8 cellular contexts compared by ENCODE assay signal in genomic region chr17:81910840-81911276, GRCh38. TPM values are rescaled to one million over a fixed set of nuclear protein-coding genes. Genes with fewer than 3 reads are reported as not detected.
DNase-seq lines count a peak whose midpoint lies in the region; ATAC-seq, FAIRE-seq and TF ChIP-seq lines count a peak whose summit lies in the region.

No MANE protein-coding gene starts in this region.

- H3K4me1 Mint-ChIP-seq in activated naive CD4-positive, alpha-beta T cell treated with anti-CD3 and anti-CD28 coated beads, Interleukin-2, amount 50 U/mL, for 24 hours, result peaks cover 8% of the 10 kb centered on the region

- no peaks in the 10 kb centered on the region for H3K27me3 Mint-ChIP-seq in activated naive CD4-positive, alpha-beta T cell treated with anti-CD3 and anti-CD28 coated beads, Interleukin-2, amount 50 U/mL, for 24 hours

- H3K9me3 ChIP-seq in WERI-Rb-1 (ENCODE audit: severe bottlenecking) (no peaks in the 10 kb centered on the region), small intestine (ENCODE audit: control insufficient read depth, low read depth) (no peaks in the 10 kb centered on the region)

- DNase-seq in activated naive CD4-positive, alpha-beta T cell (lab: John Stamatoyannopoulos, UW), result no peak
- DNase-seq in WERI-Rb-1, result no peak
- DNase-seq in hepatic stellate cell (ENCODE audit: low spot score), result peak; percentile 64
- no peak for DNase-seq in small intestine
- DNase-seq in urothelium cell line (ENCODE audit: low spot score), result no peak

- H3K27ac Mint-ChIP-seq in activated naive CD4-positive, alpha-beta T cell treated with anti-CD3 and anti-CD28 coated beads, Interleukin-2, amount 50 U/mL, for 24 hours, result no peak overlapping the region

- H3K4me3 ChIP-seq in WERI-Rb-1 (ENCODE audit: low read depth, low read length), result peak overlapping the region; percentile 62
- H3K4me3 ChIP-seq in small intestine (ENCODE audit: low read depth in 1 of 2, low read length in 2 of 2), result peak overlapping the region; percentile 82 to 98

- peaks cover 0 to 2% of the 10 kb centered on the region in 2 donors for H3K4me1 ChIP-seq in small intestine (ENCODE audit: control insufficient read depth in 2 of 2, insufficient read depth in 1 of 2, low read depth in 1 of 2, low read length in 1 of 2)

- H3K9me3 Mint-ChIP-seq in activated naive CD4-positive, alpha-beta T cell treated with anti-CD3 and anti-CD28 coated beads, Interleukin-2, amount 50 U/mL, for 24 hours, result no peaks in the 10 kb centered on the region

- H3K27me3 ChIP-seq in WERI-Rb-1 (ENCODE audit: insufficient read depth, low read depth, severe bottlenecking) (no peaks in the 10 kb centered on the region), small intestine (ENCODE audit: control insufficient read depth in 2 of 2, insufficient read depth in 2 of 2, low read length in 2 of 2) (no peaks in the 10 kb centered on the region)

- peaks cover 7% of the 10 kb centered on the region for H3K36me3 Mint-ChIP-seq in activated naive CD4-positive, alpha-beta T cell treated with anti-CD3 and anti-CD28 coated beads, Interleukin-2, amount 50 U/mL, for 24 hours

- peaks cover 70% of the 10 kb centered on the region for H3K36me3 ChIP-seq in WERI-Rb-1
- H3K36me3 ChIP-seq in small intestine (ENCODE audit: control insufficient read depth in 2 of 2, insufficient read depth in 2 of 2, low read length in 2 of 2), result peaks cover 7 to 37% of the 10 kb centered on the region in 2 donors

- FAIRE-seq in small intestine (lab: Jason Lieb, UNC) (no peak), urothelium cell line (lab: Jason Lieb, UNC) (no peak)

- H3K27ac ChIP-seq in WERI-Rb-1 (peak overlapping the region; percentile 39), small intestine (ENCODE audit: low read depth in 1 of 2, low read length in 1 of 2) (peak overlapping the region; percentile 92 to 98)

- ATAC-seq in HG02973 (IDR thresholded peaks at IDR 0.05; ENCODE audit: unreplicated experiment) (peak; percentile 16), HG03457 (IDR thresholded peaks at IDR 0.05; ENCODE audit: unreplicated experiment) (no peak)

- peak overlapping the region; percentile 81 for H3K4me3 Mint-ChIP-seq in activated naive CD4-positive, alpha-beta T cell treated with anti-CD3 and anti-CD28 coated beads, Interleukin-2, amount 50 U/mL, for 24 hours

- no peak for TF ChIP-seq CTCF in WERI-Rb-1 (IDR thresholded peaks at IDR 0.05; ENCODE audit: low read depth, low read length)

- 0 to 1% (median 1%) methylated on average over 26 to 55 of the region's 55 CpGs for WGBS in small intestine, 3 donors

RNA-seq across cellular contexts. Expression of gene PCYT2, which starts 0.3 kb away (rescaled TPM):
- 100 to 1,000 TPM; 111 to 303 (median 237) TPM for polyA plus RNA-seq in small intestine

RNA-seq across cellular contexts. Expression of gene SIRT7, which starts 7.1 kb away (rescaled TPM):
- polyA plus RNA-seq in small intestine, result 100 to 1,000 TPM in 1 of 3 donors, 10 to 100 TPM in 2; 33.8 to 129 (median 87.0) TPM

RNA-seq across cellular contexts. Expression of gene NPB, which starts 8.8 kb away (rescaled TPM):
- 1 to 10 TPM in 1 of 3 donors, under 1 TPM in 2; 0.54 to 1.8 (median 0.64) TPM for polyA plus RNA-seq in small intestine

RNA-seq across cellular contexts. Expression of gene MAFG, which starts 16.7 kb away (rescaled TPM):
- polyA plus RNA-seq in small intestine, result 10 to 100 TPM in 1 of 3 donors, 1 to 10 TPM in 2; 7.6 to 16.6 (median 8.9) TPM

RNA-seq across cellular contexts. Expression of gene ANAPC11, which starts 19.3 kb away (rescaled TPM):
- 100 to 1,000 TPM; 161 to 240 (median 212) TPM for polyA plus RNA-seq in small intestine
